ENCODE assay signal across 15 cellular contexts in genomic region chr14:51977075-51977474, GRCh38. TPM values are rescaled to one million over a fixed set of nuclear protein-coding genes. Genes with fewer than 3 reads are reported as not detected.
A peak's percentile ranks its signal among the peaks of the same experiment; 100 is the strongest.
DNase-seq lines count a peak whose midpoint lies in the region; TF ChIP-seq lines count a peak whose summit lies in the region.
"Had no signal": no experiment of that assay in that cellular context is flagged by ENCODE, and none has a peak within 500 bp of the region (broad histone marks: within the 10 kb centered on the region; RNA-seq: fewer than 3 reads in every experiment).

No MANE protein-coding gene starts in this region.

- H3K9ac ChIP-seq in adipocyte (ENCODE audit: low read length) (no peak overlapping the region), smooth muscle cell (ENCODE audit: low read depth) (no peak overlapping the region)
- H3K9ac ChIP-seq: GM23248 had no signal

- H3K27me3 ChIP-seq in adipocyte (replicated peaks; ENCODE audit: control insufficient read depth, insufficient read depth, low read length) (peaks cover 4% of the 10 kb centered on the region), smooth muscle cell (ENCODE audit: low read depth) (no peaks in the 10 kb centered on the region)
- H3K27me3 ChIP-seq: BE2C had no signal

- H3K36me3 ChIP-seq in adipocyte (ENCODE audit: control insufficient read depth, insufficient read depth, low read length, severe bottlenecking) (no peaks in the 10 kb centered on the region), smooth muscle cell (ENCODE audit: low read depth) (no peaks in the 10 kb centered on the region)
- H3K36me3 ChIP-seq: BE2C had no signal

- H3F3A ChIP-seq in smooth muscle cell (ENCODE audit: low read depth), result peaks cover 11% of the 10 kb centered on the region

- no peaks in the 10 kb centered on the region for H4K20me1 ChIP-seq in smooth muscle cell (ENCODE audit: low read depth)

- H2AFZ ChIP-seq in smooth muscle cell (ENCODE audit: low read depth), result peak overlapping the region; percentile 24
- H2AFZ ChIP-seq: GM23248 had no signal

- intact Hi-C loops in posterior vena cava (cut with DNase I), result loop anchor here in 1 of 2 donors (5.0 kb wide), 1 partner anchor 695 kb away; no protein-coding TSS in a partner anchor

- H3K79me2 ChIP-seq in smooth muscle cell (ENCODE audit: low read depth), result no peaks in the 10 kb centered on the region

- H3K4me3 ChIP-seq in adipocyte (ENCODE audit: low read length) (no peak overlapping the region), fibroblast of villous mesenchyme (ENCODE audit: low read depth, low read length) (no peak overlapping the region), smooth muscle cell (no peak overlapping the region)
- H3K4me3 ChIP-seq: A549, GM23248 had no signal

- no peak for TF ChIP-seq CTCF in fibroblast of villous mesenchyme (IDR thresholded peaks at IDR 0.05; ENCODE audit: insufficient read depth, low read depth, low read length)
- no peak for TF ChIP-seq CTCF in smooth muscle cell (IDR thresholded peaks at IDR 0.05; ENCODE audit: borderline replicate concordance, insufficient read depth, poor library complexity, severe bottlenecking)

- no peaks in the 10 kb centered on the region for H3K9me3 ChIP-seq in adipocyte (ENCODE audit: control insufficient read depth, low read length)
- no peaks in the 10 kb centered on the region for H3K9me3 ChIP-seq in smooth muscle cell (replicated peaks; ENCODE audit: low read depth)
- H3K9me3 ChIP-seq: A549, BE2C had no signal

- H3K27ac ChIP-seq in smooth muscle cell (ENCODE audit: low read depth), result peak overlapping the region; percentile 4
- H3K27ac ChIP-seq: A549, C4-2B, GM23248 had no signal

- H3K4me2 ChIP-seq in smooth muscle cell, result peak overlapping the region; percentile 58
- H3K4me2 ChIP-seq: A549 had no signal

- DNase-seq in NCI-H226 (peak; percentile 82), adipocyte (ENCODE audit: low read depth) (peak; percentile 29), fibroblast of villous mesenchyme (ENCODE audit: low read depth) (peak; percentile 57), smooth muscle cell (lab: John Stamatoyannopoulos, UW; ENCODE audit: unreplicated experiment) (no peak), posterior vena cava (ENCODE audit: low spot score) (no peak), NCI-H526 treated with DMSO at 0.1 percent for 48 hours (lab: John Stamatoyannopoulos, UW) (no peak)
- DNase-seq in stimulated activated CD8-positive, alpha-beta memory T cell treated with anti-CD3 and anti-CD28 coated beads, Interleukin-4, amount 100 ng/mL, for 48 hours, result no peak
- DNase-seq: BE2C; CD4-positive, alpha-beta memory T cell; DMS153; DMS79 treated with DMSO at 0.1 percent for 48 hours; EL; GM23248 had no signal

- WGBS in smooth muscle cell (ENCODE audit: low lambda C conversion rate), result 20% methylated on average over 5 of the region's 5 CpGs

- H3K4me1 ChIP-seq in adipocyte (ENCODE audit: control insufficient read depth, insufficient read depth, low read length), result peaks cover 13% of the 10 kb centered on the region
- no peaks in the 10 kb centered on the region for H3K4me1 ChIP-seq in smooth muscle cell (ENCODE audit: low read depth)
- H3K4me1 ChIP-seq: A549 had no signal

RNA-seq across cellular contexts. Expression of gene RTRAF, which starts 12.3 kb away (rescaled TPM):
- total RNA-seq in fibroblast of villous mesenchyme (49.3 and 64.3 TPM in 2 replicates), smooth muscle cell (143 and 163 TPM in 2 replicates), posterior vena cava (100 to 1,000 TPM; 128 to 131 TPM)
- 218 and 221 TPM in 2 replicates for polyA plus RNA-seq in smooth muscle cell

Comparison
In these comparisons a context has a peak if more than half of its experiments do, and no peak if none do; other contexts are left out.
1. DNase-seq: peak in NCI-H226 (single experiment), adipocyte (single experiment) and fibroblast of villous mesenchyme (single experiment); none in smooth muscle cell (single experiment), stimulated activated CD8-positive, alpha-beta memory T cell treated with anti-CD3 and anti-CD28 coated beads, Interleukin-4, amount 100 ng/mL, for 48 hours (single experiment), posterior vena cava (single experiment) and NCI-H526 treated with DMSO at 0.1 percent for 48 hours (single experiment).